19 cellular contexts compared by ENCODE assay signal in the genomic region with DNA sequence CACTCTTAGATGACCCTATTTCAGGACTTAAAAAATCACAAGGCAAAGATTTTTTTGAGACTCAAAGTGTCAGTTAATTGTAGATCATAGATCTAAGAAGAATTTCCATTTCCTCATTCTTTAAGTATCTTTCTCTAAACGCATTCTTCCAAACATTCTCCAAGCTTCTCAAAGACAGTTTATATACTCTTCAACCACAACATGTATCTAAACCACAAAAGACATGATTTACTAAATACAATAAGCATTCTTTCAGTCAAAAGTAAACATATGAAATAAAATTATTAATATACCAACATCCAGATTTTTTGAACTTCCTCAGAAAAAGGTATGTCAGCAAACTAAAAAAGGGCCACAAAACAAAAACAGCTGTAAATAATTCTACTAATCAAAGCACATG. TPM values are rescaled to one million over a fixed set of nuclear protein-coding genes. Genes with fewer than 3 reads are reported as not detected.
DNase-seq lines count a peak whose midpoint lies in the region; ATAC-seq lines count a peak whose summit lies in the region.
"Had no signal": no experiment of that assay in that cellular context is flagged by ENCODE, and none has a peak within 500 bp of the region (broad histone marks: within the 10 kb centered on the region; RNA-seq: fewer than 3 reads in every experiment).

No MANE protein-coding gene starts in this region.

- H4K20me1 ChIP-seq in BLaER1 = peaks cover 91% of the 10 kb centered on the region

- H3K9me3 Mint-ChIP-seq in memory B cell = no peaks in the 10 kb centered on the region
- H3K9me3 Mint-ChIP-seq in activated CD4-positive, alpha-beta T cell treated with anti-CD3 and anti-CD28 coated beads for 36 hours (ENCODE audit: low read depth) = no peaks in the 10 kb centered on the region
- H3K9me3 Mint-ChIP-seq: nephron had no signal

- H3K4me1 Mint-ChIP-seq in memory B cell = peaks cover 24% of the 10 kb centered on the region
- peaks cover 40% of the 10 kb centered on the region for H3K4me1 Mint-ChIP-seq in activated CD4-positive, alpha-beta T cell treated with anti-CD3 and anti-CD28 coated beads for 36 hours

- H3K4me2 ChIP-seq in BLaER1 = peak overlapping the region; percentile 45

- POLR2A ChIA-PET in activated CD4-positive, alpha-beta T cell treated with anti-CD3 and anti-CD28 coated beads for 36 hours (lab: Charles Lee) = no interaction called here

- peaks cover 7% of the 10 kb centered on the region for H3K36me3 Mint-ChIP-seq in memory B cell
- H3K36me3 Mint-ChIP-seq in activated CD4-positive, alpha-beta T cell treated with anti-CD3 and anti-CD28 coated beads for 36 hours (ENCODE audit: low read depth) = peaks cover 3% of the 10 kb centered on the region

- peaks cover 52% of the 10 kb centered on the region for H3K4me1 ChIP-seq in BLaER1

- CTCF ChIA-PET in activated CD4-positive, alpha-beta T cell treated with anti-CD3 and anti-CD28 coated beads for 36 hours (lab: Charles Lee) = no interaction called here

- intact Hi-C loops in activated CD4-positive, alpha-beta T cell treated with anti-CD3 and anti-CD28 coated beads for 36 hours (cut with DNase I, micrococcal nuclease) = no loop called here

- H3K27ac Mint-ChIP-seq in memory B cell = peak overlapping the region; percentile 28
- H3K27ac Mint-ChIP-seq in activated CD4-positive, alpha-beta T cell treated with anti-CD3 and anti-CD28 coated beads for 36 hours = no peak overlapping the region
- H3K27ac Mint-ChIP-seq: nephron had no signal

- DNase-seq in HCEC 1CT (peak; percentile 46), amniotic epithelial cell (ENCODE audit: low read depth) (peak; percentile 57), memory B cell (ENCODE audit: low spot score in 2 of 2) (no peak), DMS114 treated with DMSO at 0.1 percent for 48 hours (lab: John Stamatoyannopoulos, UW; ENCODE audit: unreplicated experiment) (no peak), NCI-H446 (lab: John Stamatoyannopoulos, UW) (no peak), NCI-H510A treated with DMSO at 0.1 percent for 48 hours (lab: John Stamatoyannopoulos, UW) (no peak)
- DNase-seq in activated CD4-positive, alpha-beta T cell treated with anti-CD3 and anti-CD28 coated beads for 36 hours = no peak
- DNase-seq: activated CD4-positive, alpha-beta T cell treated with anti-CD3 and anti-CD28 coated beads for 1 hour; activated CD8-positive, alpha-beta memory T cell treated with anti-CD3 and anti-CD28 coated beads, Interleukin-2, amount 50 U/mL, for 4 hours; activated naive CD4-positive, alpha-beta T cell treated with Interleukin-2 at 50 U/mL for 16 hours; BE2C; caudate nucleus; DMS79 treated with DMSO at 0.1 percent for 48 hours; NCI-H1048; NCI-H82; stimulated activated CD4-positive, alpha-beta T cell treated with anti-CD3 and anti-CD28 coated beads, Interleukin-1b, Interleukin-23, amount 100 ng/mL, for 48 hours had no signal

- no peak overlapping the region for H3K9ac ChIP-seq in BLaER1

- no peak for ATAC-seq in memory B cell (ENCODE audit: low read depth)
- no peak for ATAC-seq in activated CD4-positive, alpha-beta T cell treated with anti-CD3 and anti-CD28 coated beads for 36 hours

- H3K27ac ChIP-seq in BLaER1 = peak overlapping the region; percentile 2; the same call in 1 of the 2 replicates
- H3K27ac ChIP-seq: right atrium auricular region had no signal

- H3K4me3 Mint-ChIP-seq in memory B cell = no peak overlapping the region
- H3K4me3 Mint-ChIP-seq in activated CD4-positive, alpha-beta T cell treated with anti-CD3 and anti-CD28 coated beads for 36 hours = no peak overlapping the region
- H3K4me3 Mint-ChIP-seq: nephron had no signal

- no peak overlapping the region for H3K4me3 ChIP-seq in BLaER1
- H3K4me3 ChIP-seq: right atrium auricular region had no signal

- peaks cover 50% of the 10 kb centered on the region for H3K36me3 ChIP-seq in BLaER1
- H3K36me3 ChIP-seq: right atrium auricular region had no signal

- H3K9me3 ChIP-seq in BLaER1 = peaks cover 5% of the 10 kb centered on the region; the same call in 1 of the 2 replicates
- H3K9me3 ChIP-seq: BE2C, right atrium auricular region had no signal

- H3K27me3 Mint-ChIP-seq in memory B cell = no peaks in the 10 kb centered on the region
- H3K27me3 Mint-ChIP-seq in activated CD4-positive, alpha-beta T cell treated with anti-CD3 and anti-CD28 coated beads for 36 hours = no peaks in the 10 kb centered on the region

- H3K27me3 ChIP-seq in BLaER1 = no peaks in the 10 kb centered on the region
- H3K27me3 ChIP-seq: BE2C, right atrium auricular region had no signal

RNA-seq across cellular contexts. Expression of gene RC3H1, which starts 24.4 kb away (rescaled TPM):
- total RNA-seq in activated CD4-positive, alpha-beta T cell treated with anti-CD3 and anti-CD28 coated beads for 36 hours = 10 to 100 TPM; 27.3 to 37.0 TPM

Comparison
In these comparisons a context has a peak if more than half of its experiments do, and no peak if none do; other contexts are left out.
1. DNase-seq: peak in HCEC 1CT (single experiment) and amniotic epithelial cell (single experiment); none in memory B cell (0 of 2), DMS114 treated with DMSO at 0.1 percent for 48 hours (single experiment), activated CD4-positive, alpha-beta T cell treated with anti-CD3 and anti-CD28 coated beads for 36 hours (single experiment), NCI-H446 (0 of 2) and NCI-H510A treated with DMSO at 0.1 percent for 48 hours (single experiment).